In genomic region chr16:21300309-21301167, GRCh38 we compare ENCODE assay signal across 8 cellular contexts. TPM values are rescaled to one million over a fixed set of nuclear protein-coding genes. Genes with fewer than 3 reads are reported as not detected.
DNase-seq lines count a peak whose midpoint lies in the region; ATAC-seq and TF ChIP-seq lines count a peak whose summit lies in the region.

No MANE protein-coding gene starts in this region.

- ATAC-seq in GM19372 (IDR thresholded peaks at IDR 0.05; ENCODE audit: low read depth, unreplicated experiment) (peak; percentile 50), HG03521 (IDR thresholded peaks at IDR 0.05; ENCODE audit: unreplicated experiment) (peak; percentile 52), esophagus mucosa (peak; percentile 95), mucosa of descending colon (peak; percentile 87)

- intact Hi-C loops in mucosa of descending colon (cut with DNase I, micrococcal nuclease): loop anchor here in 1 of 2 donors (10.0 kb wide), 1 partner anchor 146 kb away; the partner anchor contains the start of genes DNAH3 and LDAF1

- H3K9me3 Mint-ChIP-seq in stimulated activated naive CD8-positive, alpha-beta T cell treated with anti-CD3 and anti-CD28 coated beads, Interleukin-15, Interleukin-2, amounts not matched to agents 100 ng/mL and 50 ng/mL, for 24 hours: no peaks in the 10 kb centered on the region

- DNase-seq in COLO829 (ENCODE audit: low spot score) (peak; percentile 98), NCI-H524 treated with DMSO at 0.1 percent for 48 hours (lab: John Stamatoyannopoulos, UW) (peak; percentile 94), mucosa of descending colon (peak; percentile 89 to 100 (median 89))
- DNase-seq in activated CD4-positive, alpha-beta T cell treated with anti-CD3 and anti-CD28 coated beads, Interleukin-2, amount 50 U/mL, for 48 hours: peak; percentile 70 to 80

- H3K27ac Mint-ChIP-seq in stimulated activated naive CD8-positive, alpha-beta T cell treated with anti-CD3 and anti-CD28 coated beads, Interleukin-15, Interleukin-2, amounts not matched to agents 100 ng/mL and 50 ng/mL, for 24 hours: peak overlapping the region; percentile 84

- peak overlapping the region; percentile 91 for H3K4me3 Mint-ChIP-seq in stimulated activated naive CD8-positive, alpha-beta T cell treated with anti-CD3 and anti-CD28 coated beads, Interleukin-15, Interleukin-2, amounts not matched to agents 100 ng/mL and 50 ng/mL, for 24 hours

- H3K27me3 Mint-ChIP-seq in stimulated activated naive CD8-positive, alpha-beta T cell treated with anti-CD3 and anti-CD28 coated beads, Interleukin-15, Interleukin-2, amounts not matched to agents 100 ng/mL and 50 ng/mL, for 24 hours: peaks cover 43% of the 10 kb centered on the region

- H3K4me1 ChIP-seq in mucosa of descending colon (ENCODE audit: low read depth): peaks cover 3% of the 10 kb centered on the region

- peak overlapping the region; percentile 20 for H3K4me3 ChIP-seq in mucosa of descending colon

- no peaks in the 10 kb centered on the region for H3K9me3 ChIP-seq in mucosa of descending colon

- H3K36me3 Mint-ChIP-seq in stimulated activated naive CD8-positive, alpha-beta T cell treated with anti-CD3 and anti-CD28 coated beads, Interleukin-15, Interleukin-2, amounts not matched to agents 100 ng/mL and 50 ng/mL, for 24 hours (ENCODE audit: low read depth): no peaks in the 10 kb centered on the region

- TF ChIP-seq CTCF in mucosa of descending colon (IDR thresholded peaks at IDR 0.05): peak; percentile 59

- peaks cover 30% of the 10 kb centered on the region for H3K4me1 Mint-ChIP-seq in stimulated activated naive CD8-positive, alpha-beta T cell treated with anti-CD3 and anti-CD28 coated beads, Interleukin-15, Interleukin-2, amounts not matched to agents 100 ng/mL and 50 ng/mL, for 24 hours (ENCODE audit: low read depth)

- peaks cover 4% of the 10 kb centered on the region for H3K36me3 ChIP-seq in mucosa of descending colon (ENCODE audit: low read depth)

RNA-seq across cellular contexts. Expression of gene CRYM, which starts 22.4 kb away (rescaled TPM):
- total RNA-seq in esophagus mucosa (5.1 TPM), mucosa of descending colon (10 to 100 TPM in 1 of 3 donors, 1 to 10 TPM in 2; 5.6 to 14.1 (median 9.5) TPM)

Comparison
In these comparisons a context has a peak if more than half of its experiments do, and no peak if none do; other contexts are left out.
1. Peak in every context shown above with its lines: DNase-seq, ATAC-seq and H3K4me3 ChIP-seq.